ENCODE assay signal across 2 cellular contexts in the genomic region with DNA sequence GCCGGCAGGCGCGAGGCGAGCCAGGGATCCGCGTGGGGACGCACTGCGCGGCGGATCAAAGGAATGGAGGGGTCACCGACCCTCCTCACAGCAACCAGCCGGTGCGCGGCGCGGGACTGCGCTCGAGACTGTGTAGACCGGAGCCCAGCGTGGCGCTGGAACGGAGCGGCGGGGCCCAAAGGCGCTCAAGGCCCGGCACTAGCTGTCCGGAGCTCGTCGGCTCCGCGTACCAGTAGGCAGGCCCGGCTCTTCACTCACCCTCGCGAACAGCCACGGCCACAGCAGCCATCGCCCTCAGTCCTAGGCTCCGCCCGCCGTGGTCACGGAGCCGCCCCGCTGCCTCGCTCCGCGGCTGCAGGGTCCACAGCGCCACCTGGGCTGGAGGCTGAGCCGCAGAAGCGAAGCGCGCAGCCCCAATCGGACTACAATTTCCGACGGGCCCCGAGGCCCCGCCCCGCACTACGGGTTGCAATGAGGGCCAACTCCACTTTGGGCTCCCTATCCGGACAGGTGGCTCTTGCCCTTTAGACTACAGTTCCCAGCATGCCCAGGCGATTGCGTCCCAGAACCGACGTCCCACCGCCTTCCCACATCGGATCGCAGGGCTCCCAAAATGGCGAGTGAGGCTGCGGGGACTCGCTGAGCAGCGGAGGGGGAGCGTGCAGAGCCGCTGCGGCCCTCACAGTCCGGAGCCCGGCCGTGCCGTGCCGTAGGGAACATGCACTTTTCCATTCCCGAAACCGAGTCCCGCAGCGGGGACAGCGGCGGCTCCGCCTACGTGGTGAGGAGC.
A peak's percentile ranks its signal among the peaks of the same experiment; 100 is the strongest.
TF ChIP-seq lines count a peak whose summit lies in the region.

Gene EIF2B4 (minus strand): TSS at position 313 of the 790 bp plus-strand sequence. CDS start 24 bp downstream, at position 289.
A gene with protein sequence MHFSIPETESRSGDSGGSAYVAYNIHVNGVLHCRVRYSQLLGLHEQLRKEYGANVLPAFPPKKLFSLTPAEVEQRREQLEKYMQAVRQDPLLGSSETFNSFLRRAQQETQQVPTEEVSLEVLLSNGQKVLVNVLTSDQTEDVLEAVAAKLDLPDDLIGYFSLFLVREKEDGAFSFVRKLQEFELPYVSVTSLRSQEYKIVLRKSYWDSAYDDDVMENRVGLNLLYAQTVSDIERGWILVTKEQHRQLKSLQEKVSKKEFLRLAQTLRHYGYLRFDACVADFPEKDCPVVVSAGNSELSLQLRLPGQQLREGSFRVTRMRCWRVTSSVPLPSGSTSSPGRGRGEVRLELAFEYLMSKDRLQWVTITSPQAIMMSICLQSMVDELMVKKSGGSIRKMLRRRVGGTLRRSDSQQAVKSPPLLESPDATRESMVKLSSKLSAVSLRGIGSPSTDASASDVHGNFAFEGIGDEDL (plus strand): TSS at position 591 of the 790 bp plus-strand sequence. CDS start 128 bp downstream, at position 719.

TF ChIP-seq in HCT116, 20 proteins besides CTCF, POLR2A, EP300 and RAD21 (continued from another document):
- peak; percentile 91 for TF ChIP-seq ZBTB33 (IDR thresholded peaks at IDR 0.05; ENCODE audit: extremely low read depth, insufficient replicate concordance, low read length)
- TF ChIP-seq, protein P1, sequence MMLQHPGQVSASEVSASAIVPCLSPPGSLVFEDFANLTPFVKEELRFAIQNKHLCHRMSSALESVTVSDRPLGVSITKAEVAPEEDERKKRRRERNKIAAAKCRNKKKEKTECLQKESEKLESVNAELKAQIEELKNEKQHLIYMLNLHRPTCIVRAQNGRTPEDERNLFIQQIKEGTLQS (IDR thresholded peaks at IDR 0.05), result no peak
- TF ChIP-seq POLR2AphosphoS5 (IDR thresholded peaks at IDR 0.05; ENCODE audit: low read depth, low read length), result peak; percentile 94
- peak; percentile 90 for TF ChIP-seq YY1 (IDR thresholded peaks at IDR 0.05; ENCODE audit: extremely low read depth, insufficient replicate concordance, low read depth, low read length)
- no peak for TF ChIP-seq SP1 (IDR thresholded peaks at IDR 0.05; ENCODE audit: low read depth)
- TF ChIP-seq CEBPB (IDR thresholded peaks at IDR 0.05; ENCODE audit: low read depth), result no peak

TF ChIP-seq in neural cell, 6 proteins besides CTCF, POLR2A, EP300 and RAD21 (continued from another document):
- TF ChIP-seq, protein P2, sequence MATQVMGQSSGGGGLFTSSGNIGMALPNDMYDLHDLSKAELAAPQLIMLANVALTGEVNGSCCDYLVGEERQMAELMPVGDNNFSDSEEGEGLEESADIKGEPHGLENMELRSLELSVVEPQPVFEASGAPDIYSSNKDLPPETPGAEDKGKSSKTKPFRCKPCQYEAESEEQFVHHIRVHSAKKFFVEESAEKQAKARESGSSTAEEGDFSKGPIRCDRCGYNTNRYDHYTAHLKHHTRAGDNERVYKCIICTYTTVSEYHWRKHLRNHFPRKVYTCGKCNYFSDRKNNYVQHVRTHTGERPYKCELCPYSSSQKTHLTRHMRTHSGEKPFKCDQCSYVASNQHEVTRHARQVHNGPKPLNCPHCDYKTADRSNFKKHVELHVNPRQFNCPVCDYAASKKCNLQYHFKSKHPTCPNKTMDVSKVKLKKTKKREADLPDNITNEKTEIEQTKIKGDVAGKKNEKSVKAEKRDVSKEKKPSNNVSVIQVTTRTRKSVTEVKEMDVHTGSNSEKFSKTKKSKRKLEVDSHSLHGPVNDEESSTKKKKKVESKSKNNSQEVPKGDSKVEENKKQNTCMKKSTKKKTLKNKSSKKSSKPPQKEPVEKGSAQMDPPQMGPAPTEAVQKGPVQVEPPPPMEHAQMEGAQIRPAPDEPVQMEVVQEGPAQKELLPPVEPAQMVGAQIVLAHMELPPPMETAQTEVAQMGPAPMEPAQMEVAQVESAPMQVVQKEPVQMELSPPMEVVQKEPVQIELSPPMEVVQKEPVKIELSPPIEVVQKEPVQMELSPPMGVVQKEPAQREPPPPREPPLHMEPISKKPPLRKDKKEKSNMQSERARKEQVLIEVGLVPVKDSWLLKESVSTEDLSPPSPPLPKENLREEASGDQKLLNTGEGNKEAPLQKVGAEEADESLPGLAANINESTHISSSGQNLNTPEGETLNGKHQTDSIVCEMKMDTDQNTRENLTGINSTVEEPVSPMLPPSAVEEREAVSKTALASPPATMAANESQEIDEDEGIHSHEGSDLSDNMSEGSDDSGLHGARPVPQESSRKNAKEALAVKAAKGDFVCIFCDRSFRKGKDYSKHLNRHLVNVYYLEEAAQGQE (IDR thresholded peaks at IDR 0.05; ENCODE audit: borderline replicate concordance), result peak; percentile 66
TF ChIP-seq in neural cell: peak in this region for 5.
